ENCODE assay signal across 1 cellular context in genomic region chr11:60840711-60841430, GRCh38.
TF ChIP-seq lines count a peak whose summit lies in the region.

No MANE protein-coding gene starts in this region.

TF ChIP-seq in H1, 55 proteins besides CTCF, POLR2A, EP300 and RAD21:
- TF ChIP-seq RFX5 (IDR thresholded peaks at IDR 0.05; ENCODE audit: borderline replicate concordance, low read depth, low read length) (no peak), MAFK (IDR thresholded peaks at IDR 0.05; ENCODE audit: low read depth, low read length) (peak; percentile 63)
